Comparison of ENCODE assay signal across 31 cellular contexts in the genomic region with DNA sequence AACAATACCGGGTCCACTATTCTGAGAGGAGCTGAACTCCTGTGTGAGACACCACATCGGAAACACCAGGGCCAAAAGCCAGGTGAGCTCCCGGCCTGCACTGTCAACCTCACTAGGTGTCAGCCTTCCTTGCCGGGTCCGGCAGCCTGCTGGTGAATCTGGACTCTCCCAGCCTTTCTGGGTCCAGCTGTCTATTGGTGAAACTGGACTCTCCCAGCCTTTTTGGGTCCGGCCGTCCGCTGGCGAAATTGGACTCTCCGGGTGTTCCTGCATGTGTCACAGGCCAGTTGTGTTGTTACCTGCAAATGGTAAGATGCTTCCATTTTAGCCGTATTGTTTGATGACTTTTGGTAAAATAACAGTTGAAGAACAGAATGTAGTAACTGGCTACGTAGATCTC.
"Had no signal": no experiment of that assay in that cellular context is flagged by ENCODE, and none has a peak within 500 bp of the region (broad histone marks: within the 10 kb centered on the region; RNA-seq: fewer than 3 reads in every experiment).

No MANE protein-coding gene starts in this region.

- H3K9me3 Mint-ChIP-seq: type B pancreatic cell had no signal

- DNase-seq: naive thymus-derived CD4-positive, alpha-beta T cell; natural killer cell; occipital lobe; ovary; retina; right cardiac atrium; right lobe of liver; spleen; stimulated activated CD4-positive, alpha-beta T cell treated with anti-CD3 and anti-CD28 coated beads, Interleukin-12 subunit alpha, Interleukin-12 subunit beta, amount 100 ng/mL, for 4 hours; stimulated activated CD4-positive, alpha-beta T cell treated with anti-CD3 and anti-CD28 coated beads, Interleukin-1b, Interleukin-23, amount 100 ng/mL, for 48 hours; stimulated activated CD4-positive, alpha-beta T cell treated with anti-CD3 and anti-CD28 coated beads, Interleukin-4, amount 100 ng/mL, for 1 hour; stimulated activated CD4-positive, alpha-beta T cell treated with anti-CD3 and anti-CD28 coated beads, Interleukin-4, amount 100 ng/mL, for 4 hours; stimulated activated CD8-positive, alpha-beta memory T cell treated with anti-CD3 and anti-CD28 coated beads, Interleukin-4, amount 100 ng/mL, for 48 hours; stimulated activated naive CD4-positive, alpha-beta T cell; stimulated activated naive CD8-positive, alpha-beta T cell treated with anti-CD3 and anti-CD28 coated beads, Interleukin-15, amount 100 ng/mL, for 72 hours; stimulated activated naive CD8-positive, alpha-beta T cell treated with anti-CD3 and anti-CD28 coated beads, Interleukin-15, Interleukin-2, amounts not matched to agents 100 U/mL and 50 U/mL, for 24 hours; substantia nigra; testis; tibial artery; transverse colon; upper lobe of right lung; uterus had no signal

- H3K79me2 ChIP-seq: parathyroid adenoma had no signal

- H3K9me3 ChIP-seq: ovary, prostate gland, right lobe of liver, suprapubic skin, testis, tibial artery, upper lobe of right lung, uterus had no signal

- H3K4me3 Mint-ChIP-seq: naive thymus-derived CD4-positive, alpha-beta T cell; natural killer cell; nephron; neural progenitor cell; stimulated activated memory B cell treated with anti-CD40 and anti-IgM and Interleukin-4, amounts not matched to agents 10 μg/mL and 1 μg/mL and 100 μg/mL, for 72 hours; stimulated activated naive CD8-positive, alpha-beta T cell treated with anti-CD3 and anti-CD28 coated beads, Interleukin-15, amount 100 ng/mL, for 72 hours; type B pancreatic cell had no signal

- H3K4me2 ChIP-seq: neural progenitor cell, smooth muscle cell had no signal

- H3K27ac ChIP-seq: neural progenitor cell, ovary, parathyroid adenoma, prostate gland, right lobe of liver, skin epidermis, spleen, suprapubic skin, testis, tibial artery, transverse colon, upper lobe of right lung, uterus had no signal

- H3K27me3 ChIP-seq: neural progenitor cell, ovary, right lobe of liver, spleen, suprapubic skin, testis, tibial artery, transverse colon, upper lobe of right lung, uterus had no signal

- H2AFZ ChIP-seq: neural progenitor cell, parathyroid adenoma had no signal

- H3K4me1 ChIP-seq: neural progenitor cell, parathyroid adenoma, prostate gland, right lobe of liver, spleen, suprapubic skin, testis, tibial artery, transverse colon, upper lobe of right lung, uterus had no signal

- H3K36me3 ChIP-seq: neural progenitor cell, ovary, prostate gland, right lobe of liver, spleen, suprapubic skin, tibial artery, transverse colon, upper lobe of right lung, uterus had no signal

- H3K36me3 Mint-ChIP-seq: neural progenitor cell; stimulated activated memory B cell treated with anti-CD40 and anti-IgM and Interleukin-4, amounts not matched to agents 10 μg/mL and 1 μg/mL and 100 μg/mL, for 72 hours; type B pancreatic cell had no signal

- H3K4me1 Mint-ChIP-seq: naive thymus-derived CD4-positive, alpha-beta T cell; natural killer cell; nephron; neural progenitor cell; stimulated activated memory B cell treated with anti-CD40 and anti-IgM and Interleukin-4, amounts not matched to agents 10 μg/mL and 1 μg/mL and 100 μg/mL, for 72 hours; stimulated activated naive CD8-positive, alpha-beta T cell treated with anti-CD3 and anti-CD28 coated beads, Interleukin-15, amount 100 ng/mL, for 72 hours had no signal

- H3K27me3 Mint-ChIP-seq: naive thymus-derived CD4-positive, alpha-beta T cell; stimulated activated memory B cell treated with anti-CD40 and anti-IgM and Interleukin-4, amounts not matched to agents 10 μg/mL and 1 μg/mL and 100 μg/mL, for 72 hours; stimulated activated naive CD8-positive, alpha-beta T cell treated with anti-CD3 and anti-CD28 coated beads, Interleukin-15, amount 100 ng/mL, for 72 hours; type B pancreatic cell had no signal

- H3K4me3 ChIP-seq: neural progenitor cell, ovary, prostate gland, right lobe of liver, skin epidermis, smooth muscle cell, spleen, suprapubic skin, testis, tibial artery, transverse colon, upper lobe of right lung, uterus had no signal

- H3K27ac Mint-ChIP-seq: natural killer cell; nephron; neural progenitor cell; stimulated activated memory B cell treated with anti-CD40 and anti-IgM and Interleukin-4, amounts not matched to agents 10 μg/mL and 1 μg/mL and 100 μg/mL, for 72 hours; type B pancreatic cell had no signal
